24 cellular contexts compared by ENCODE assay signal in the genomic region with DNA sequence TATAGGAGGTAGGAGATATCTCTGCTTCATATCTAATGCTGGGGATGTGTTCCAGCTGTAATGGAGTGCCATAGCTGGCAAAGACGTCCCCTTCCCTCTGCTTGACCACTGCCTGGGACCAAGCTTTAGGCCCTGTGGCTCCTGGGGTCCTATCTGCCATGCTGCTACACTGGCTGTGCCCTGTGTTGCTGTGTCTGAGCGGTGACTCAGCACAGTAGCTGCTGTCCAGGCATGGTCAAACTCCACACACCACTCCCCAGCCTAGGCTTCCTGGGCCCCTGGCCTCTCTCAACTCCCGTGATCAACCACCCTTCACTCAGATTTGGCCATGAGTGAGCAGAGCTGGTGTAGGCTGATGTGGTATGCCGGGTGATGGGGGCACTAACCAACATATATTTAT.
"Had no signal": no experiment of that assay in that cellular context is flagged by ENCODE, and none has a peak within 500 bp of the region (broad histone marks: within the 10 kb centered on the region; RNA-seq: fewer than 3 reads in every experiment).

No MANE protein-coding gene starts in this region.

- DNase-seq: activated CD4-positive, alpha-beta T cell treated with anti-CD3 and anti-CD28 coated beads for 4 hours; activated CD4-positive, alpha-beta T cell treated with anti-CD3 and anti-CD28 coated beads, Interleukin-2, amount 50 U/mL, for 4 hours; activated naive CD4-positive, alpha-beta T cell treated with anti-CD3 and anti-CD28 coated beads for 36 hours; activated naive CD8-positive, alpha-beta T cell treated with anti-CD3 and anti-CD28 coated beads, Interleukin-2, amount 10 ng/mL, durations not matched to agents 7 days and 5 days; activated T-cell treated with anti-CD3 and anti-CD28 coated beads for 4 hours; activated T-cell treated with anti-CD3 and anti-CD28 coated beads, Interleukin-2, amount 50 U/mL, for 72 hours; brain microvascular endothelial cell; dorsolateral prefrontal cortex; effector memory CD4-positive, alpha-beta T cell; left cardiac atrium; mammary epithelial cell; psoas muscle; spleen; substantia nigra; T-helper 1 cell; upper lobe of right lung had no signal

- H3K4me1 ChIP-seq: spleen, upper lobe of right lung had no signal

- H3K36me3 Mint-ChIP-seq: activated naive CD8-positive, alpha-beta T cell treated with anti-CD3 and anti-CD28 coated beads, Interleukin-2, amount 10 ng/mL, durations not matched to agents 7 days and 5 days had no signal

- FAIRE-seq: astrocyte, frontal cortex, islet of Langerhans had no signal

- H3K4me1 Mint-ChIP-seq: activated naive CD8-positive, alpha-beta T cell treated with anti-CD3 and anti-CD28 coated beads, Interleukin-2, amount 10 ng/mL, durations not matched to agents 7 days and 5 days; nephron had no signal

- H3K27ac Mint-ChIP-seq: activated naive CD4-positive, alpha-beta T cell treated with anti-CD3 and anti-CD28 coated beads for 36 hours; activated naive CD8-positive, alpha-beta T cell treated with anti-CD3 and anti-CD28 coated beads, Interleukin-2, amount 10 ng/mL, durations not matched to agents 7 days and 5 days; activated T-cell treated with anti-CD3 and anti-CD28 coated beads, Interleukin-2, amount 50 U/mL, for 72 hours; nephron; stimulated activated naive CD8-positive, alpha-beta T cell treated with anti-CD3 and anti-CD28 coated beads, Interleukin-15, Interleukin-2, amounts not matched to agents 100 ng/mL and 50 ng/mL, for 24 hours; T-helper 2 cell treated with Interferon-gamma antibody and Interleukin-4, amounts not matched to agents 5 μg/mL and 100 μg/mL, for 36 hours had no signal

- H3K27me3 ChIP-seq: brain microvascular endothelial cell, dorsolateral prefrontal cortex, neutrophil, upper lobe of right lung had no signal

- H3K4me3 Mint-ChIP-seq: activated naive CD4-positive, alpha-beta T cell treated with anti-CD3 and anti-CD28 coated beads for 36 hours; activated naive CD8-positive, alpha-beta T cell treated with anti-CD3 and anti-CD28 coated beads, Interleukin-2, amount 10 ng/mL, durations not matched to agents 7 days and 5 days; activated T-cell treated with anti-CD3 and anti-CD28 coated beads, Interleukin-2, amount 50 U/mL, for 72 hours; nephron; stimulated activated naive CD8-positive, alpha-beta T cell treated with anti-CD3 and anti-CD28 coated beads, Interleukin-15, Interleukin-2, amounts not matched to agents 100 ng/mL and 50 ng/mL, for 24 hours; T-helper 2 cell treated with Interferon-gamma antibody and Interleukin-4, amounts not matched to agents 5 μg/mL and 100 μg/mL, for 36 hours had no signal

- H3K9me3 Mint-ChIP-seq: activated naive CD4-positive, alpha-beta T cell treated with anti-CD3 and anti-CD28 coated beads for 36 hours; activated naive CD8-positive, alpha-beta T cell treated with anti-CD3 and anti-CD28 coated beads, Interleukin-2, amount 10 ng/mL, durations not matched to agents 7 days and 5 days; activated T-cell treated with anti-CD3 and anti-CD28 coated beads, Interleukin-2, amount 50 U/mL, for 72 hours; nephron; stimulated activated naive CD8-positive, alpha-beta T cell treated with anti-CD3 and anti-CD28 coated beads, Interleukin-15, Interleukin-2, amounts not matched to agents 100 ng/mL and 50 ng/mL, for 24 hours; T-helper 2 cell treated with Interferon-gamma antibody and Interleukin-4, amounts not matched to agents 5 μg/mL and 100 μg/mL, for 36 hours had no signal

- H3K4me3 ChIP-seq: coronary artery, dorsolateral prefrontal cortex, psoas muscle, spleen, upper lobe of right lung had no signal

- H3K9me3 ChIP-seq: neutrophil, psoas muscle, spleen, upper lobe of right lung had no signal

- H3K27ac ChIP-seq: brain microvascular endothelial cell, coronary artery, dorsolateral prefrontal cortex, neutrophil, psoas muscle, spleen, upper lobe of right lung had no signal

- H3K36me3 ChIP-seq: brain microvascular endothelial cell, neutrophil, spleen, upper lobe of right lung had no signal

- ATAC-seq: activated T-cell treated with anti-CD3 and anti-CD28 coated beads, Interleukin-2, amount 50 U/mL, for 72 hours; left cardiac atrium; psoas muscle; upper lobe of right lung had no signal
